2 cellular contexts compared by ENCODE assay signal in the genomic region with DNA sequence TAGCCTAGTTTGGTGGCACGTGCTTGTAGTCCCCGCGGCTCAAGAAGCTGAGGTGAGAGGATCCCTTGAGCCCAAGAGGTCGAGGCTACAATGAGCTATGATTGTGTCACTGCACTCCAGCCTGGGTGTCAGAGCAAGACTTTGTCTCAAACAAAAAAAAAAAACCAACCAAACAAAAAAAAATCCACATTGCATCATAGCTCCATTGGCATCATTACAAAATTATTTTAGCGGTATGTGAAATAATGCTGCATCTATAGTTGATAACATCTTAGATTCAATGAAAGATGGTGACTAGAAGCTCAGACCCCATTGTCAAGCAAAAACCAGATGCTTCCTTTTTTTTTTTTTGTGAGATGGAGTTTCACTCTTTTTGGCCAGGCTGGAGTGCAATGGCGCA.
TF ChIP-seq lines count a peak whose summit lies in the region.

No MANE protein-coding gene starts in this region.

TF ChIP-seq in IMR-90, 13 proteins besides CTCF, POLR2A, EP300 and RAD21:
- TF ChIP-seq CEBPB (IDR thresholded peaks at IDR 0.05; ENCODE audit: low read depth, low read length) (0 out of 2 replicates have a peak, but pooled peaks have one; percentile 22), NFE2L2 (IDR thresholded peaks at IDR 0.05; ENCODE audit: low read depth, low read length) (no peak)
TF ChIP-seq in IMR-90: peak in this region for 1.

TF ChIP-seq in K562, 482 proteins besides CTCF, POLR2A, EP300 and RAD21:
- TF ChIP-seq ELK3 (CRISPR knock-in tag; IDR thresholded peaks at IDR 0.05) (no peak), CEBPG (CRISPR knock-in tag; IDR thresholded peaks at IDR 0.05) (no peak), CEBPG (tag; conservative IDR thresholded peaks at IDR 0.05 in 1 of 2, IDR thresholded peaks at IDR 0.05 in 1 of 2) (peak in 1 of 2 experiments; percentile 42; a peak in 1 of 4 replicates), CEBPB (tag; IDR thresholded peaks at IDR 0.05) (0 out of 2 replicates have a peak, but pooled peaks have one; percentile 24)
- TF ChIP-seq, protein P1, sequence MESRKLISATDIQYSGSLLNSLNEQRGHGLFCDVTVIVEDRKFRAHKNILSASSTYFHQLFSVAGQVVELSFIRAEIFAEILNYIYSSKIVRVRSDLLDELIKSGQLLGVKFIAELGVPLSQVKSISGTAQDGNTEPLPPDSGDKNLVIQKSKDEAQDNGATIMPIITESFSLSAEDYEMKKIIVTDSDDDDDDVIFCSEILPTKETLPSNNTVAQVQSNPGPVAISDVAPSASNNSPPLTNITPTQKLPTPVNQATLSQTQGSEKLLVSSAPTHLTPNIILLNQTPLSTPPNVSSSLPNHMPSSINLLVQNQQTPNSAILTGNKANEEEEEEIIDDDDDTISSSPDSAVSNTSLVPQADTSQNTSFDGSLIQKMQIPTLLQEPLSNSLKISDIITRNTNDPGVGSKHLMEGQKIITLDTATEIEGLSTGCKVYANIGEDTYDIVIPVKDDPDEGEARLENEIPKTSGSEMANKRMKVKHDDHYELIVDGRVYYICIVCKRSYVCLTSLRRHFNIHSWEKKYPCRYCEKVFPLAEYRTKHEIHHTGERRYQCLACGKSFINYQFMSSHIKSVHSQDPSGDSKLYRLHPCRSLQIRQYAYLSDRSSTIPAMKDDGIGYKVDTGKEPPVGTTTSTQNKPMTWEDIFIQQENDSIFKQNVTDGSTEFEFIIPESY (CRISPR knock-in tag; IDR thresholded peaks at IDR 0.05) = 0 out of 2 replicates have a peak, but pooled peaks have one; percentile 18
